In genomic region chr9:110284211-110284849, GRCh38 we compare ENCODE assay signal across 30 cellular contexts. TPM values are rescaled to one million over a fixed set of nuclear protein-coding genes. Genes with fewer than 3 reads are reported as not detected.
A peak's percentile ranks its signal among the peaks of the same experiment; 100 is the strongest.
DNase-seq lines count a peak whose midpoint lies in the region; ATAC-seq, FAIRE-seq and TF ChIP-seq lines count a peak whose summit lies in the region.
"Had no signal": no experiment of that assay in that cellular context is flagged by ENCODE, and none has a peak within 500 bp of the region (broad histone marks: within the 10 kb centered on the region; RNA-seq: fewer than 3 reads in every experiment).

No MANE protein-coding gene starts in this region.

- H3K4me1 ChIP-seq in mucosa of descending colon (ENCODE audit: low read depth) = peaks cover 8% of the 10 kb centered on the region
- H3K4me1 ChIP-seq: upper lobe of right lung had no signal

- TF ChIP-seq CTCF in epithelial cell of esophagus (IDR thresholded peaks at IDR 0.05; ENCODE audit: insufficient read depth, low read depth, low read length, missing control alignments) = no peak
- TF ChIP-seq CTCF in mucosa of descending colon (IDR thresholded peaks at IDR 0.05) = no peak
- TF ChIP-seq CTCF in nephron progenitor cell (IDR thresholded peaks at IDR 0.05) = no peak

- H3K4me3 ChIP-seq in epithelial cell of esophagus (ENCODE audit: low read length) (no peak overlapping the region), mucosa of descending colon (no peak overlapping the region)
- H3K4me3 ChIP-seq: SK-N-MC, upper lobe of right lung had no signal

- H3K27me3 Mint-ChIP-seq in nephron progenitor cell (ENCODE audit: low read depth, poor library complexity) = peaks cover 12% of the 10 kb centered on the region
- H3K27me3 Mint-ChIP-seq: stimulated activated naive CD8-positive, alpha-beta T cell treated with anti-CD3 and anti-CD28 coated beads, Interleukin-15, amount 100 ng/mL, for 72 hours had no signal

- H3K9me3 Mint-ChIP-seq in nephron progenitor cell = no peaks in the 10 kb centered on the region
- H3K9me3 Mint-ChIP-seq: natural killer cell; stimulated activated naive CD8-positive, alpha-beta T cell treated with anti-CD3 and anti-CD28 coated beads, Interleukin-15, amount 100 ng/mL, for 72 hours; T-helper 2 cell treated with Interferon-gamma antibody and Interleukin-4, amounts not matched to agents 5 μg/mL and 100 μg/mL, for 36 hours had no signal

- DNase-seq in Caki2 (ENCODE audit: low read depth) (peak; percentile 83), epithelial cell of esophagus (ENCODE audit: low read depth) (peak; percentile 68), mucosa of descending colon (peak in 2 of 3 donors; percentile 37 to 57), nephron progenitor cell (no peak), SHP77 treated with DMSO at 0.1 percent for 48 hours (lab: John Stamatoyannopoulos, UW) (no peak), urothelium cell line (ENCODE audit: low spot score) (no peak)
- DNase-seq: activated CD4-positive, alpha-beta T cell treated with anti-CD3 and anti-CD28 coated beads, Interleukin-2, amount 50 U/mL, for 48 hours; activated gamma-delta T cell; GOT3; Kasumi-1; natural killer cell; NCI-H1048; NCI-H2029 treated with DMSO at 0.1 percent for 48 hours; posterior cingulate gyrus; stimulated activated CD4-positive, alpha-beta T cell treated with anti-CD3 and anti-CD28 coated beads, Interleukin-4, amount 100 ng/mL, for 24 hours; stimulated activated naive CD8-positive, alpha-beta T cell treated with anti-CD3 and anti-CD28 coated beads, Interleukin-15, amount 100 ng/mL, for 72 hours; upper lobe of right lung had no signal

- FAIRE-seq in urothelium cell line (lab: Jason Lieb, UNC) = no peak
- FAIRE-seq: A204.1, frontal cortex, GM19239 had no signal

- H3K9me3 ChIP-seq in mucosa of descending colon = no peaks in the 10 kb centered on the region
- H3K9me3 ChIP-seq: Caco-2, upper lobe of right lung had no signal

- intact Hi-C loops in mucosa of descending colon (cut with DNase I, micrococcal nuclease) = no loop called here

- no peaks in the 10 kb centered on the region for H3K36me3 Mint-ChIP-seq in nephron progenitor cell (ENCODE audit: low read depth)
- H3K36me3 Mint-ChIP-seq: natural killer cell, WTC11 had no signal

- in situ Hi-C loops in Caki2 (cut with HindIII; ENCODE audit: low pct_unique_long_range_greater_than_20kb, low sequenced_read_pairs) = no loop called here

- no peak overlapping the region for H3K27ac Mint-ChIP-seq in nephron progenitor cell
- H3K27ac Mint-ChIP-seq: B cell; natural killer cell; stimulated activated naive CD8-positive, alpha-beta T cell treated with anti-CD3 and anti-CD28 coated beads, Interleukin-15, amount 100 ng/mL, for 72 hours; T-helper 2 cell treated with Interferon-gamma antibody and Interleukin-4, amounts not matched to agents 5 μg/mL and 100 μg/mL, for 36 hours; WTC11 had no signal

- H3K4me3 Mint-ChIP-seq in nephron progenitor cell = no peak overlapping the region
- H3K4me3 Mint-ChIP-seq: B cell; natural killer cell; stimulated activated naive CD8-positive, alpha-beta T cell treated with anti-CD3 and anti-CD28 coated beads, Interleukin-15, amount 100 ng/mL, for 72 hours; T-helper 2 cell treated with Interferon-gamma antibody and Interleukin-4, amounts not matched to agents 5 μg/mL and 100 μg/mL, for 36 hours; WTC11 had no signal

- H3K4me1 Mint-ChIP-seq in nephron progenitor cell = no peaks in the 10 kb centered on the region
- H3K4me1 Mint-ChIP-seq: B cell; natural killer cell; stimulated activated naive CD8-positive, alpha-beta T cell treated with anti-CD3 and anti-CD28 coated beads, Interleukin-15, amount 100 ng/mL, for 72 hours had no signal

- no peaks in the 10 kb centered on the region for H3K36me3 ChIP-seq in mucosa of descending colon (ENCODE audit: low read depth)
- H3K36me3 ChIP-seq: upper lobe of right lung had no signal

- ATAC-seq in HG02759 (IDR thresholded peaks at IDR 0.05; ENCODE audit: unreplicated experiment) (peak; percentile 31), mucosa of descending colon (peak; percentile 83), HG03439 (IDR thresholded peaks at IDR 0.05; ENCODE audit: unreplicated experiment) (no peak)
- ATAC-seq: natural killer cell; Panc1; stimulated activated naive CD8-positive, alpha-beta T cell treated with anti-CD3 and anti-CD28 coated beads, Interleukin-15, amount 100 ng/mL, for 72 hours; upper lobe of right lung; WTC11 had no signal

RNA-seq across cellular contexts. Expression of gene TXN, which starts 28.0 kb away (rescaled TPM):
- 998 and 1,028 TPM in 2 replicates for total RNA-seq in Caki2 (2014; rRNA removed; shearing (Covaris generic); ENCODE audit: low replicate concordance)
- total RNA-seq in mucosa of descending colon = 100 to 1,000 TPM; 228 to 441 (median 422) TPM

RNA-seq across cellular contexts. Expression of gene TXNDC8, which starts 53.3 kb away (rescaled TPM):
- not detected in 2 replicates for total RNA-seq in Caki2 (2014; rRNA removed; shearing (Covaris generic); ENCODE audit: low replicate concordance)
- total RNA-seq in mucosa of descending colon = not detected
- total RNA-seq: B cell, Caco-2, frontal cortex, kidney epithelial cell, mesenteric fat pad, natural killer cell, upper lobe of right lung, WTC11 had no signal

Comparison
In these comparisons a context has a peak if more than half of its experiments do, and no peak if none do; other contexts are left out.
1. DNase-seq: peak in Caki2 (single experiment), epithelial cell of esophagus (single experiment) and mucosa of descending colon (2 of 3); none in nephron progenitor cell (single experiment), SHP77 treated with DMSO at 0.1 percent for 48 hours (single experiment) and urothelium cell line (single experiment).